23 cellular contexts compared by ENCODE assay signal in genomic region chr18:10135302-10135926, GRCh38.
"Had no signal": no experiment of that assay in that cellular context is flagged by ENCODE, and none has a peak within 500 bp of the region (broad histone marks: within the 10 kb centered on the region; RNA-seq: fewer than 3 reads in every experiment).

No MANE protein-coding gene starts in this region.

- DNase-seq: activated CD4-positive, alpha-beta memory T cell treated with anti-CD3 and anti-CD28 coated beads, Interleukin-2, amount 10 ng/mL, durations not matched to agents 7 days and 5 days; activated CD4-positive, alpha-beta T cell treated with anti-CD3 and anti-CD28 coated beads for 48 hours; activated CD4-positive, CD25-positive, alpha-beta regulatory T cell; activated gamma-delta T cell treated with Interleukin-2 at 50 U/mL for 16 hours; activated T-cell treated with anti-CD3 and anti-CD28 coated beads for 4 hours; aorta; brain microvascular endothelial cell; caudate nucleus; effector CD4-positive, alpha-beta T cell; hypothalamus; left cardiac atrium; right lobe of liver; small intestine; stimulated activated CD4-positive, alpha-beta T cell treated with anti-CD3 and anti-CD28 coated beads, Interleukin-15, amount 100 ng/mL, for 24 hours; stimulated activated naive B cell treated with anti-CD40 and anti-IgM and Interleukin-4, amounts not matched to agents 10 μg/mL and 1 μg/mL and 100 μg/mL, for 72 hours; T1000; upper lobe of left lung had no signal

- H3K36me3 Mint-ChIP-seq: activated naive CD4-positive, alpha-beta T cell treated with anti-CD3 and anti-CD28 coated beads, Interleukin-2, amount 50 U/mL, for 24 hours; natural killer cell treated with Interleukin-12 subunit alpha and Interleukin-12 subunit beta and Interleukin-15 and Interleukin-18, amount 100 ng/mL, for 72 hours; stimulated activated naive B cell treated with anti-CD40 and anti-IgM and Interleukin-4, amounts not matched to agents 10 μg/mL and 1 μg/mL and 100 μg/mL, for 72 hours had no signal

- H3K27ac Mint-ChIP-seq: activated CD4-positive, alpha-beta memory T cell treated with anti-CD3 and anti-CD28 coated beads, Interleukin-2, amount 10 ng/mL, durations not matched to agents 7 days and 5 days; activated naive CD4-positive, alpha-beta T cell treated with anti-CD3 and anti-CD28 coated beads, Interleukin-2, amount 50 U/mL, for 24 hours; activated T-helper 1 cell treated with anti-CD3 and anti-CD28 coated beads, Interleukin-12 subunit alpha, Interleukin-12 subunit beta, Interleukin-2, Interleukin-4 antibody, amounts not matched to agents 30 ng/mL and 10 ng/mL and 1 ng/mL, durations not matched to agents 14 hours and 24 hours and 36 hours; dendritic cell treated with granulocyte-macrophage colony-stimulating factor and Interleukin-4, amounts not matched to agents 40 ng/mL and 50 ng/mL, for 4 days; natural killer cell treated with Interleukin-12 subunit alpha and Interleukin-12 subunit beta and Interleukin-15 and Interleukin-18, amount 100 ng/mL, for 72 hours; stimulated activated naive B cell treated with anti-CD40 and anti-IgM and Interleukin-4, amounts not matched to agents 10 μg/mL and 1 μg/mL and 100 μg/mL, for 72 hours; T-helper 1 cell treated with Interleukin-12 subunit alpha and Interleukin-12 subunit beta and Interleukin-4 antibody, amounts not matched to agents 30 μg/mL and 1 μg/mL, for 36 hours had no signal

- H3K4me3 Mint-ChIP-seq: activated CD4-positive, alpha-beta memory T cell treated with anti-CD3 and anti-CD28 coated beads, Interleukin-2, amount 10 ng/mL, durations not matched to agents 7 days and 5 days; activated naive CD4-positive, alpha-beta T cell treated with anti-CD3 and anti-CD28 coated beads, Interleukin-2, amount 50 U/mL, for 24 hours; activated T-helper 1 cell treated with anti-CD3 and anti-CD28 coated beads, Interleukin-12 subunit alpha, Interleukin-12 subunit beta, Interleukin-2, Interleukin-4 antibody, amounts not matched to agents 30 ng/mL and 10 ng/mL and 1 ng/mL, durations not matched to agents 14 hours and 24 hours and 36 hours; dendritic cell treated with granulocyte-macrophage colony-stimulating factor and Interleukin-4, amounts not matched to agents 40 ng/mL and 50 ng/mL, for 4 days; natural killer cell treated with Interleukin-12 subunit alpha and Interleukin-12 subunit beta and Interleukin-15 and Interleukin-18, amount 100 ng/mL, for 72 hours; stimulated activated naive B cell treated with anti-CD40 and anti-IgM and Interleukin-4, amounts not matched to agents 10 μg/mL and 1 μg/mL and 100 μg/mL, for 72 hours; T-helper 1 cell treated with Interleukin-12 subunit alpha and Interleukin-12 subunit beta and Interleukin-4 antibody, amounts not matched to agents 30 μg/mL and 1 μg/mL, for 36 hours had no signal

- H3K36me3 ChIP-seq: brain microvascular endothelial cell, gastroesophageal sphincter, right lobe of liver, upper lobe of left lung had no signal

- H3K4me3 ChIP-seq: gastroesophageal sphincter, right lobe of liver, upper lobe of left lung had no signal

- H3K9me3 ChIP-seq: gastroesophageal sphincter, right lobe of liver, upper lobe of left lung had no signal

- H3K27ac ChIP-seq: brain microvascular endothelial cell, gastroesophageal sphincter, right lobe of liver, upper lobe of left lung had no signal

- ATAC-seq: gastroesophageal sphincter; left cardiac atrium; natural killer cell treated with Interleukin-12 subunit alpha and Interleukin-12 subunit beta and Interleukin-15 and Interleukin-18, amount 100 ng/mL, for 72 hours; right lobe of liver; stimulated activated naive B cell treated with anti-CD40 and anti-IgM and Interleukin-4, amounts not matched to agents 10 μg/mL and 1 μg/mL and 100 μg/mL, for 72 hours had no signal

- H3K27me3 ChIP-seq: brain microvascular endothelial cell, right lobe of liver, upper lobe of left lung had no signal

- H3K4me1 Mint-ChIP-seq: activated CD4-positive, alpha-beta memory T cell treated with anti-CD3 and anti-CD28 coated beads, Interleukin-2, amount 10 ng/mL, durations not matched to agents 7 days and 5 days; activated naive CD4-positive, alpha-beta T cell treated with anti-CD3 and anti-CD28 coated beads, Interleukin-2, amount 50 U/mL, for 24 hours had no signal

- H3K9me3 Mint-ChIP-seq: activated CD4-positive, alpha-beta memory T cell treated with anti-CD3 and anti-CD28 coated beads, Interleukin-2, amount 10 ng/mL, durations not matched to agents 7 days and 5 days; activated naive CD4-positive, alpha-beta T cell treated with anti-CD3 and anti-CD28 coated beads, Interleukin-2, amount 50 U/mL, for 24 hours; activated T-helper 1 cell treated with anti-CD3 and anti-CD28 coated beads, Interleukin-12 subunit alpha, Interleukin-12 subunit beta, Interleukin-2, Interleukin-4 antibody, amounts not matched to agents 30 ng/mL and 10 ng/mL and 1 ng/mL, durations not matched to agents 14 hours and 24 hours and 36 hours; dendritic cell treated with granulocyte-macrophage colony-stimulating factor and Interleukin-4, amounts not matched to agents 40 ng/mL and 50 ng/mL, for 4 days; natural killer cell treated with Interleukin-12 subunit alpha and Interleukin-12 subunit beta and Interleukin-15 and Interleukin-18, amount 100 ng/mL, for 72 hours; stimulated activated naive B cell treated with anti-CD40 and anti-IgM and Interleukin-4, amounts not matched to agents 10 μg/mL and 1 μg/mL and 100 μg/mL, for 72 hours; T-helper 1 cell treated with Interleukin-12 subunit alpha and Interleukin-12 subunit beta and Interleukin-4 antibody, amounts not matched to agents 30 μg/mL and 1 μg/mL, for 36 hours had no signal
